17 cellular contexts compared by ENCODE assay signal in the genomic region with DNA sequence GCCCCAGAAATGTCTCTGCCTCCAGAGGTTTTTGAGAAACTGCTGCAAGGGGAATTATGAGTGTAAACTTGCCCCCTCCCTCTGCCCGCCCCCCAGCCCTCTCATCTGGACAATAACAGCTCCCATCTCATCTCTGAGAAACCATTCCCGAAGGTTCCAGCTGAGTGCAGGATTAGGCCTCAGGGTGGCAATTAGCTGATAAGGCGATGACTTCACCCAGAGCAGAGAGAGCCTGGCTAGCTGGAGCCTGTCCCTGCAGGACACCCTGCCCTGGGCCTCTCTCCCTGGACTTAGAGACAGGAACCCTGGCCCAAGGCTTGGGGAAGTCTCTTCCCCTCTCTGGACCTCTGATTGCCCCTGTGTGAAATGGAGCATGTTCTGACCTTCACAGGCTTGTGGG. TPM values are rescaled to one million over a fixed set of nuclear protein-coding genes. Genes with fewer than 3 reads are reported as not detected.
DNase-seq lines count a peak whose midpoint lies in the region; ATAC-seq and TF ChIP-seq lines count a peak whose summit lies in the region.
"Had no signal": no experiment of that assay in that cellular context is flagged by ENCODE, and none has a peak within 500 bp of the region (broad histone marks: within the 10 kb centered on the region; RNA-seq: fewer than 3 reads in every experiment).

No MANE protein-coding gene starts in this region.

- H3K36me3 ChIP-seq in Panc1 (ENCODE audit: control insufficient read depth, insufficient read depth, low read length) (no peaks in the 10 kb centered on the region), neural progenitor cell (no peaks in the 10 kb centered on the region)
- H3K36me3 ChIP-seq: esophagus muscularis mucosa had no signal

- H4K20me1 ChIP-seq in neural progenitor cell (ENCODE audit: low read depth), result no peaks in the 10 kb centered on the region

- no peaks in the 10 kb centered on the region for H3K9me3 Mint-ChIP-seq in neural progenitor cell
- H3K9me3 Mint-ChIP-seq: activated T-helper 2 cell treated with anti-CD3 and anti-CD28 coated beads, Interferon-gamma antibody, Interleukin-2, Interleukin-4, amounts not matched to agents 10 μg/mL and 5 μg/mL and 100 μg/mL, durations not matched to agents 14 hours and 24 hours and 36 hours; neural crest cell had no signal

- H3K4me3 Mint-ChIP-seq in neural progenitor cell, result no peak overlapping the region
- H3K4me3 Mint-ChIP-seq: neural crest cell had no signal

- peaks cover 11% of the 10 kb centered on the region for H3F3A ChIP-seq in neural progenitor cell (ENCODE audit: low read depth)

- H3K9me3 ChIP-seq in Panc1 (ENCODE audit: control insufficient read depth, insufficient read depth, low read depth, low read length) (no peaks in the 10 kb centered on the region), neural progenitor cell (ENCODE audit: low read depth) (no peaks in the 10 kb centered on the region)
- H3K9me3 ChIP-seq: esophagus muscularis mucosa had no signal

- H3K79me2 ChIP-seq in neural progenitor cell (ENCODE audit: low read depth), result no peaks in the 10 kb centered on the region

- H3K4me1 ChIP-seq in Panc1 (ENCODE audit: control insufficient read depth, insufficient read depth, low read length) (peaks cover 17% of the 10 kb centered on the region), foreskin keratinocyte (no peaks in the 10 kb centered on the region), neural progenitor cell (peaks cover 19% of the 10 kb centered on the region)

- POLR2A ChIA-PET in Panc1 (lab: Charles Lee), result no interaction called here

- H3K4me2 ChIP-seq in neural progenitor cell, result no peak overlapping the region

- intact Hi-C loops in Panc1 (cut with micrococcal nuclease; ENCODE audit: unreplicated experiment), result no loop called here

- no peak overlapping the region for H3K27ac Mint-ChIP-seq in neural progenitor cell
- H3K27ac Mint-ChIP-seq: activated T-helper 2 cell treated with anti-CD3 and anti-CD28 coated beads, Interferon-gamma antibody, Interleukin-2, Interleukin-4, amounts not matched to agents 10 μg/mL and 5 μg/mL and 100 μg/mL, durations not matched to agents 14 hours and 24 hours and 36 hours had no signal

- H3K9ac ChIP-seq in neural progenitor cell, result no peak overlapping the region

- H3K4me3 ChIP-seq in Panc1 (ENCODE audit: low read depth in 2 of 2, low read length in 2 of 2) (no peak overlapping the region), neural progenitor cell (no peak overlapping the region)
- H3K4me3 ChIP-seq: esophagus muscularis mucosa had no signal

- no peak for TF ChIP-seq CTCF in Panc1 (IDR thresholded peaks at IDR 0.05)
- TF ChIP-seq CTCF in foreskin keratinocyte (conservative IDR thresholded peaks at IDR 0.05), result no peak
- no peak for TF ChIP-seq CTCF in neural progenitor cell (IDR thresholded peaks at IDR 0.05)

- H3K27me3 ChIP-seq in Panc1 (ENCODE audit: control insufficient read depth, insufficient read depth, low read length), result no peaks in the 10 kb centered on the region
- peaks cover 8% of the 10 kb centered on the region for H3K27me3 ChIP-seq in foreskin keratinocyte
- H3K27me3 ChIP-seq in neural progenitor cell, result peaks cover 4% of the 10 kb centered on the region

- CTCF ChIA-PET in Panc1 (lab: Charles Lee), result interaction anchor here (0.7 kb wide), 1 partner anchor 344 kb away, joined by 11 read pairs; no protein-coding TSS in a partner anchor

- peak; percentile 67 for ATAC-seq in Panc1
- peak; percentile 52 for ATAC-seq in foreskin keratinocyte
- ATAC-seq in GM21367 (IDR thresholded peaks at IDR 0.05; ENCODE audit: unreplicated experiment), result no peak

- H3K36me3 Mint-ChIP-seq in neural progenitor cell, result no peaks in the 10 kb centered on the region

- peak overlapping the region; percentile 48 for H2AFZ ChIP-seq in neural progenitor cell (replicated peaks)

- peaks cover 20% of the 10 kb centered on the region for H3K27me3 Mint-ChIP-seq in neural progenitor cell (ENCODE audit: insufficient read depth, low read depth)

- BruUV-seq in Panc1 (replicated peaks; lab: Mats Ljungman, UMichigan), result no TSS peak

- DNase-seq in ELF-1 (ENCODE audit: low read depth, low spot score), result peak; percentile 93
- no peak for DNase-seq in Panc1 (ENCODE audit: low read depth, low spot score)
- DNase-seq in foreskin keratinocyte, result peak; percentile 20 to 55
- DNase-seq in neural progenitor cell (ENCODE audit: low spot score), result peak; percentile 29
- no peak for DNase-seq in HuH-7.5 (ENCODE audit: low spot score)
- no peak for DNase-seq in NCI-H345 treated with DMSO at 0.1 percent for 48 hours (lab: John Stamatoyannopoulos, UW; ENCODE audit: unreplicated experiment)
- DNase-seq in activated T-cell treated with anti-CD3 and anti-CD28 coated beads, Interleukin-2, amount 50 U/mL, for 1 hour, result no peak
- DNase-seq: activated CD4-positive, alpha-beta T cell treated with anti-CD3 and anti-CD28 coated beads for 1 hour; Kasumi-1; NCI-H446 treated with DMSO at 0.1 percent for 48 hours; stimulated activated CD4-positive, alpha-beta T cell treated with anti-CD3 and anti-CD28 coated beads, Interleukin-12 subunit alpha, Interleukin-12 subunit beta, amount 100 ng/mL, for 4 hours had no signal

- H3K4me1 Mint-ChIP-seq in neural progenitor cell, result peaks cover 22% of the 10 kb centered on the region

- in situ Hi-C loops in Panc1 (cut with HindIII; ENCODE audit: low pct_unique_long_range_greater_than_20kb, low sequenced_read_pairs), result no loop called here

- H3K27ac ChIP-seq in Panc1 (ENCODE audit: low read length) (peak overlapping the region; percentile 48; the same call in 1 of the 2 replicates), foreskin keratinocyte (no peak overlapping the region), neural progenitor cell (no peak overlapping the region)
- H3K27ac ChIP-seq: esophagus muscularis mucosa had no signal

RNA-seq across cellular contexts. Expression of a gene that starts 45.7 kb away (rescaled TPM):
- total RNA-seq in Panc1 (2021; ENCODE audit: unreplicated experiment) (0.10 TPM), foreskin keratinocyte (0.17 TPM in 1 of 2 replicates, not detected in the other), neural progenitor cell (ENCODE audit: low replicate concordance) (not detected in 2 replicates)
- not detected for polyA plus RNA-seq in Panc1 (2012; ENCODE audit: insufficient read length)
- polyA plus RNA-seq in foreskin keratinocyte, result 0.12 and 0.21 TPM in 2 replicates
- total RNA-seq: activated T-helper 2 cell treated with anti-CD3 and anti-CD28 coated beads, Interferon-gamma antibody, Interleukin-2, Interleukin-4, amounts not matched to agents 10 μg/mL and 5 μg/mL and 100 μg/mL, durations not matched to agents 14 hours and 24 hours and 36 hours; esophagus muscularis mucosa; neural crest cell; SK-MEL-5 had no signal
- polyA plus RNA-seq: BJ had no signal

Comparison
In these comparisons a context has a peak if more than half of its experiments do, and no peak if none do; other contexts are left out.
1. DNase-seq: peak in ELF-1 (single experiment), foreskin keratinocyte (2 of 2) and neural progenitor cell (single experiment); none in Panc1 (single experiment), HuH-7.5 (single experiment), NCI-H345 treated with DMSO at 0.1 percent for 48 hours (single experiment) and activated T-cell treated with anti-CD3 and anti-CD28 coated beads, Interleukin-2, amount 50 U/mL, for 1 hour (single experiment).